Comparison of ENCODE assay signal across 1 cellular context in genomic region chr4:134780244-134780643, GRCh38.
TF ChIP-seq lines count a peak whose summit lies in the region.

No MANE protein-coding gene starts in this region.

TF ChIP-seq in H1, 55 proteins besides CTCF, POLR2A, EP300 and RAD21 (continued from another document):
- TF ChIP-seq SAP30 (IDR thresholded peaks at IDR 0.05; ENCODE audit: insufficient read depth, insufficient replicate concordance, low read length) (no peak), KDM1A (IDR thresholded peaks at IDR 0.05; ENCODE audit: borderline replicate concordance, low read length) (no peak), CTBP2 (IDR thresholded peaks at IDR 0.05; ENCODE audit: borderline replicate concordance, insufficient read depth, insufficient read length, low read length) (no peak)
